ENCODE assay signal across 8 cellular contexts in genomic region chr12:52903855-52904508, GRCh38. TPM values are rescaled to one million over a fixed set of nuclear protein-coding genes. Genes with fewer than 3 reads are reported as not detected.
DNase-seq lines count a peak whose midpoint lies in the region; ATAC-seq and TF ChIP-seq lines count a peak whose summit lies in the region.

No MANE protein-coding gene starts in this region.

- peak; percentile 51 for DNase-seq in 8988T
- peak; percentile 90 for DNase-seq in NB4 (ENCODE audit: low read depth)
- peak; percentile 53 for DNase-seq in activated CD8-positive, alpha-beta memory T cell treated with anti-CD3 and anti-CD28 coated beads, Interleukin-2, amount 50 U/mL, for 4 hours
- peak in 1 of 2 donors; percentile 38 for DNase-seq in foreskin keratinocyte
- peak; percentile 57 to 74 (median 65) for DNase-seq in ovary
- DNase-seq in germinal center (ENCODE audit: low spot score) = no peak
- DNase-seq in middle frontal gyrus (ENCODE audit: extremely low spot score, low spot score) = no peak

- TF ChIP-seq CTCF in NB4 (IDR thresholded peaks at IDR 0.05; ENCODE audit: low read depth, low read length) (no peak), foreskin keratinocyte (conservative IDR thresholded peaks at IDR 0.05) (no peak), ovary (IDR thresholded peaks at IDR 0.05) (no peak)

- H3K27me3 ChIP-seq in foreskin keratinocyte (no peaks in the 10 kb centered on the region), ovary (no peaks in the 10 kb centered on the region)

- no peaks in the 10 kb centered on the region for H3K9me3 ChIP-seq in ovary

- no peak overlapping the region for H3K4me3 ChIP-seq in NB4 (ENCODE audit: low read depth, low read length)
- H3K4me3 ChIP-seq in ovary = peak overlapping the region; percentile 52

- H3K27ac ChIP-seq in foreskin keratinocyte = peak overlapping the region; percentile 61
- peak overlapping the region in 1 of 2 donors; percentile 63 for H3K27ac ChIP-seq in ovary

- TF ChIP-seq POLR2A in NB4 (IDR thresholded peaks at IDR 0.05; ENCODE audit: extremely low read depth, insufficient read length) (no peak), ovary (IDR thresholded peaks at IDR 0.05) (no peak)

- no peak for TF ChIP-seq EP300 in ovary (IDR thresholded peaks at IDR 0.05)

- 12 to 28% (median 18%) methylated on average over 21 to 31 of the region's 31 CpGs for WGBS in ovary, 3 donors

- H3K4me1 ChIP-seq in foreskin keratinocyte (peaks cover 36% of the 10 kb centered on the region), ovary (ENCODE audit: insufficient read depth) (peaks cover 2% of the 10 kb centered on the region)

- ATAC-seq in GM18861 (IDR thresholded peaks at IDR 0.05; ENCODE audit: unreplicated experiment) = peak; percentile 56
- ATAC-seq in foreskin keratinocyte = peak; percentile 1

- intact Hi-C loops in ovary (cut with DNase I) = no loop called here

- H3K36me3 ChIP-seq in ovary = no peaks in the 10 kb centered on the region

RNA-seq across cellular contexts. Expression of gene KRT8, which starts 0.9 kb away (rescaled TPM):
- total RNA-seq in foreskin keratinocyte = 445 and 504 TPM in 2 replicates
- polyA plus RNA-seq in foreskin keratinocyte = 626 and 720 TPM in 2 replicates
- total RNA-seq in ovary = 100 to 1,000 TPM in 1 of 7 donors, 10 to 100 TPM in 4, 1 to 10 TPM in 2; 2.7 to 663 (median 47.2) TPM
- 10 to 100 TPM; 16.7 to 43.7 TPM for polyA plus RNA-seq in ovary

RNA-seq across cellular contexts. Expression of gene KRT18, which starts 44.9 kb away (rescaled TPM):
- 500 and 580 TPM in 2 replicates for total RNA-seq in foreskin keratinocyte
- polyA plus RNA-seq in foreskin keratinocyte = 561 and 630 TPM in 2 replicates
- 1,000 to 10,000 TPM in 1 of 7 donors, 10 to 100 TPM in 4, 1 to 10 TPM in 2; 4.4 to 1,005 (median 64.8) TPM for total RNA-seq in ovary
- 10 to 100 TPM; 17.8 to 38.9 TPM for polyA plus RNA-seq in ovary

RNA-seq across cellular contexts. Expression of gene KRT78, which starts 55.2 kb away (rescaled TPM):
- total RNA-seq in foreskin keratinocyte (0.32 and 0.58 TPM in 2 replicates), ovary (under 1 TPM in 1 of 7 donors, not detected in 6; 0.46 TPM)
- polyA plus RNA-seq in foreskin keratinocyte (0.10 and 0.17 TPM in 2 replicates), ovary (not detected)

Comparison
In these comparisons a context has a peak if more than half of its experiments do, and no peak if none do; other contexts are left out.
1. DNase-seq: peak in 8988T (single experiment), NB4 (single experiment), activated CD8-positive, alpha-beta memory T cell treated with anti-CD3 and anti-CD28 coated beads, Interleukin-2, amount 50 U/mL, for 4 hours (single experiment) and ovary (5 of 5); none in germinal center (single experiment) and middle frontal gyrus (single experiment).